In genomic region chr1:230985711-230986110, GRCh38 we compare ENCODE assay signal across 22 cellular contexts. TPM values are rescaled to one million over a fixed set of nuclear protein-coding genes. Genes with fewer than 3 reads are reported as not detected.
DNase-seq lines count a peak whose midpoint lies in the region; ATAC-seq, FAIRE-seq and TF ChIP-seq lines count a peak whose summit lies in the region.
"Had no signal": no experiment of that assay in that cellular context is flagged by ENCODE, and none has a peak within 500 bp of the region (broad histone marks: within the 10 kb centered on the region; RNA-seq: fewer than 3 reads in every experiment).

No MANE protein-coding gene starts in this region.

- H3K36me3 Mint-ChIP-seq in CD4-positive, CD25-positive, alpha-beta regulatory T cell = peaks cover 21% of the 10 kb centered on the region

- H3K9me3 ChIP-seq in CD4-positive, CD25-positive, alpha-beta regulatory T cell (ENCODE audit: control insufficient read depth in 2 of 2, low read length in 2 of 2) = no peaks in the 10 kb centered on the region
- H3K9me3 ChIP-seq in hepatocyte (ENCODE audit: low read depth) (no peaks in the 10 kb centered on the region), mucosa of rectum (ENCODE audit: control insufficient read depth in 2 of 2, low read length in 2 of 2) (no peaks in the 10 kb centered on the region), gastrocnemius medialis (no peaks in the 10 kb centered on the region), thyroid gland (no peaks in the 10 kb centered on the region)
- H3K9me3 ChIP-seq: BE2C, MG63 had no signal

- H3K4me1 Mint-ChIP-seq in CD4-positive, CD25-positive, alpha-beta regulatory T cell = peaks cover 12 to 22% (median 17%) of the 10 kb centered on the region in 4 donors

- no peak overlapping the region for H3K4me3 ChIP-seq in CD4-positive, CD25-positive, alpha-beta regulatory T cell (ENCODE audit: low read depth, low read length)
- no peak overlapping the region for H3K4me3 ChIP-seq in hepatocyte
- no peak overlapping the region for H3K4me3 ChIP-seq in mucosa of rectum (ENCODE audit: low read length in 2 of 2)
- no peak overlapping the region for H3K4me3 ChIP-seq in gastrocnemius medialis
- no peak overlapping the region for H3K4me3 ChIP-seq in thyroid gland (replicated peaks in 1 of 3)
- H3K4me3 ChIP-seq: MG63, SK-N-MC had no signal

- peak overlapping the region; percentile 55 for H3K4me2 ChIP-seq in hepatocyte

- in situ Hi-C loops in gastrocnemius medialis (cut with MboI; ENCODE audit: low sequenced_read_pairs in 4 of 4) = loop anchor here in 2 of 4 donors (25.0 kb wide), 2 partner anchors 227 to 627 kb away; no protein-coding TSS in a partner anchor

- H3K27me3 ChIP-seq in CD4-positive, CD25-positive, alpha-beta regulatory T cell (ENCODE audit: control insufficient read depth, insufficient read depth, low read length) = no peaks in the 10 kb centered on the region
- H3K27me3 ChIP-seq in hepatocyte (no peaks in the 10 kb centered on the region), mucosa of rectum (ENCODE audit: control insufficient read depth in 2 of 2, insufficient read depth in 2 of 2, low read length in 2 of 2) (no peaks in the 10 kb centered on the region), gastrocnemius medialis (no peaks in the 10 kb centered on the region), thyroid gland (no peaks in the 10 kb centered on the region)
- H3K27me3 ChIP-seq: BE2C, MG63 had no signal

- H3K79me2 ChIP-seq in hepatocyte = peaks cover 50% of the 10 kb centered on the region

- no peak for DNase-seq in CD4-positive, CD25-positive, alpha-beta regulatory T cell
- peak; percentile 53 for DNase-seq in RCC 7860 (ENCODE audit: low spot score)
- DNase-seq in hepatocyte (ENCODE audit: low spot score) = no peak
- DNase-seq in gastrocnemius medialis = no peak
- DNase-seq in islet precursor cell = no peak
- no peak for DNase-seq in thyroid gland
- DNase-seq: BE2C; Calu3; CD4-positive, alpha-beta memory T cell; GF-D8; MG63; NCI-H1417 treated with DMSO at 0.1 percent for 48 hours; NCI-H187; NCI-H446; NCI-H526 treated with DMSO at 0.1 percent for 48 hours; SHP77 had no signal

- H3K9me3 Mint-ChIP-seq in CD4-positive, CD25-positive, alpha-beta regulatory T cell = no peaks in the 10 kb centered on the region
- H3K9me3 Mint-ChIP-seq: CD4-positive, alpha-beta memory T cell had no signal

- peak; percentile 49 for FAIRE-seq in RCC 7860 (lab: Jason Lieb, UNC)
- FAIRE-seq: A204.1, GM19239, H54 had no signal

- H3K9ac ChIP-seq in mucosa of rectum (ENCODE audit: low read depth in 1 of 2, low read length in 2 of 2) = peak overlapping the region in 1 of 2 donors; percentile 19

- H3K9me2 ChIP-seq in hepatocyte (replicated peaks; ENCODE audit: insufficient read depth) = no peaks in the 10 kb centered on the region

- H3K4me1 ChIP-seq in CD4-positive, CD25-positive, alpha-beta regulatory T cell (ENCODE audit: control insufficient read depth, insufficient read depth, low read length, poor library complexity, severe bottlenecking) = no peaks in the 10 kb centered on the region
- peaks cover 4% of the 10 kb centered on the region for H3K4me1 ChIP-seq in hepatocyte (ENCODE audit: insufficient read depth)
- H3K4me1 ChIP-seq in mucosa of rectum (ENCODE audit: control insufficient read depth in 2 of 2, insufficient read depth in 2 of 2, low read length in 2 of 2) = peaks cover 11 to 28% of the 10 kb centered on the region in 2 donors
- peaks cover 0 to 1% of the 10 kb centered on the region in 2 donors for H3K4me1 ChIP-seq in gastrocnemius medialis
- peaks cover 17 to 25% of the 10 kb centered on the region in 2 donors for H3K4me1 ChIP-seq in thyroid gland
- H3K4me1 ChIP-seq: BE2C had no signal

- no peaks in the 10 kb centered on the region for H3K27me3 Mint-ChIP-seq in CD4-positive, CD25-positive, alpha-beta regulatory T cell
- H3K27me3 Mint-ChIP-seq: CD4-positive, alpha-beta memory T cell had no signal

- no peak for TF ChIP-seq CTCF in hepatocyte (IDR thresholded peaks at IDR 0.05; ENCODE audit: poor library complexity)
- TF ChIP-seq CTCF in gastrocnemius medialis (IDR thresholded peaks at IDR 0.05 in 4 of 5, conservative IDR thresholded peaks at IDR 0.05 in 1 of 5) = no peak
- no peak for TF ChIP-seq CTCF in thyroid gland (IDR thresholded peaks at IDR 0.05)

- ATAC-seq in CD4-positive, CD25-positive, alpha-beta regulatory T cell (ENCODE audit: low read depth in 2 of 2) = no peak
- no peak for ATAC-seq in gastrocnemius medialis
- ATAC-seq in HG03571 (IDR thresholded peaks at IDR 0.05; ENCODE audit: unreplicated experiment) = no peak

- TF ChIP-seq POLR2A in gastrocnemius medialis (IDR thresholded peaks at IDR 0.05) (no peak), thyroid gland (IDR thresholded peaks at IDR 0.05) (no peak)

- peaks cover 22% of the 10 kb centered on the region for H3K36me3 ChIP-seq in CD4-positive, CD25-positive, alpha-beta regulatory T cell (ENCODE audit: control insufficient read depth, insufficient read depth, low read length)
- no peaks in the 10 kb centered on the region for H3K36me3 ChIP-seq in hepatocyte (replicated peaks; ENCODE audit: insufficient read depth, low read depth)
- peaks cover 8 to 13% of the 10 kb centered on the region in 2 donors for H3K36me3 ChIP-seq in mucosa of rectum (ENCODE audit: control insufficient read depth in 2 of 2, insufficient read depth in 2 of 2, low read length in 2 of 2)
- peaks cover 2 to 10% of the 10 kb centered on the region in 2 donors for H3K36me3 ChIP-seq in gastrocnemius medialis
- H3K36me3 ChIP-seq in thyroid gland = peaks cover 0 to 4% of the 10 kb centered on the region in 2 donors

- H3K27ac Mint-ChIP-seq in CD4-positive, CD25-positive, alpha-beta regulatory T cell = peak overlapping the region in 2 of 3 donors; percentile 32 to 67

- WGBS in hepatocyte (ENCODE audit: low lambda C conversion rate, missing lambda C conversion rate) = 93% methylated on average over 6 of the region's 6 CpGs
- WGBS in thyroid gland, 2 donors = 94 to 95% methylated on average over 6 of the region's 6 CpGs

- no peak overlapping the region for H3K27ac ChIP-seq in CD4-positive, CD25-positive, alpha-beta regulatory T cell (ENCODE audit: insufficient read depth, low read length, poor library complexity, severe bottlenecking)
- H3K27ac ChIP-seq in hepatocyte = peak overlapping the region; percentile 85
- peak overlapping the region; percentile 72 to 75 for H3K27ac ChIP-seq in mucosa of rectum (ENCODE audit: low read depth in 2 of 2, low read length in 2 of 2)
- H3K27ac ChIP-seq in gastrocnemius medialis = no peak overlapping the region
- peak overlapping the region in 1 of 3 donors; percentile 34 for H3K27ac ChIP-seq in thyroid gland
- H3K27ac ChIP-seq: SK-N-MC had no signal

- no peak overlapping the region for H3K4me3 Mint-ChIP-seq in CD4-positive, CD25-positive, alpha-beta regulatory T cell
- H3K4me3 Mint-ChIP-seq: CD4-positive, alpha-beta memory T cell had no signal

- no peak overlapping the region for H2AFZ ChIP-seq in hepatocyte

- intact Hi-C loops in gastrocnemius medialis (cut with DNase I; ENCODE audit: low total_unique reads) (no loop called here), thyroid gland (cut with DNase I) (no loop called here)

- no peaks in the 10 kb centered on the region for H4K20me1 ChIP-seq in hepatocyte (ENCODE audit: insufficient read depth, poor library complexity, severe bottlenecking)

RNA-seq across cellular contexts. Expression of gene ARV1, which starts 6.8 kb away (rescaled TPM):
- 6.8 TPM for total RNA-seq in CD4-positive, CD25-positive, alpha-beta regulatory T cell
- 10 to 100 TPM; 30.7 to 41.6 (median 35.1) TPM for polyA plus RNA-seq in CD4-positive, CD25-positive, alpha-beta regulatory T cell
- total RNA-seq in hepatocyte (20.0 and 20.6 TPM in 2 replicates), gastrocnemius medialis (10 to 100 TPM in 2 of 4 donors, 1 to 10 TPM in 2; 7.9 to 21.3 (median 10.5) TPM), thyroid gland (10 to 100 TPM; 29.3 to 39.2 (median 34.8) TPM)
- 19.9 and 24.4 TPM in 2 replicates for polyA plus RNA-seq in hepatocyte

RNA-seq across cellular contexts. Expression of gene TTC13, which starts 7.0 kb away (rescaled TPM):
- total RNA-seq in CD4-positive, CD25-positive, alpha-beta regulatory T cell = 40.5 TPM
- polyA plus RNA-seq in CD4-positive, CD25-positive, alpha-beta regulatory T cell = 10 to 100 TPM in 3 of 4 donors, 1 to 10 TPM in 1; 8.9 to 13.8 (median 11.1) TPM
- 11.5 and 14.9 TPM in 2 replicates for total RNA-seq in hepatocyte
- polyA plus RNA-seq in hepatocyte = 9.7 and 13.0 TPM in 2 replicates
- total RNA-seq in gastrocnemius medialis = 10 to 100 TPM; 16.0 to 36.0 (median 22.7) TPM
- total RNA-seq in thyroid gland = 10 to 100 TPM; 14.4 to 28.5 (median 26.1) TPM

RNA-seq across cellular contexts. Expression of gene FAM89A, which starts 54.3 kb away (rescaled TPM):
- 1.1 TPM for total RNA-seq in CD4-positive, CD25-positive, alpha-beta regulatory T cell
- polyA plus RNA-seq in CD4-positive, CD25-positive, alpha-beta regulatory T cell = 1 to 10 TPM; 2.1 to 7.9 (median 5.7) TPM
- 48.8 and 55.1 TPM in 2 replicates for total RNA-seq in hepatocyte
- 53.5 and 54.4 TPM in 2 replicates for polyA plus RNA-seq in hepatocyte
- 1 to 10 TPM; 2.1 to 8.6 (median 5.3) TPM for total RNA-seq in gastrocnemius medialis
- 10 to 100 TPM in 3 of 4 donors, 1 to 10 TPM in 1; 8.0 to 27.0 (median 17.1) TPM for total RNA-seq in thyroid gland

Comparison
In these comparisons a context has a peak if more than half of its experiments do, and no peak if none do; other contexts are left out.
1. H3K27ac ChIP-seq: peak in hepatocyte (single experiment) and mucosa of rectum (2 of 2); none in CD4-positive, CD25-positive, alpha-beta regulatory T cell (single experiment) and gastrocnemius medialis (0 of 4).